Comparison of ENCODE assay signal across 8 cellular contexts in genomic region chr13:35818577-35819165, GRCh38.
DNase-seq lines count a peak whose midpoint lies in the region; ATAC-seq, FAIRE-seq and TF ChIP-seq lines count a peak whose summit lies in the region.

No MANE protein-coding gene starts in this region.

- H4K20me1 ChIP-seq in mammary epithelial cell (ENCODE audit: insufficient read depth, low read length), result no peaks in the 10 kb centered on the region

- H3K79me2 ChIP-seq in mammary epithelial cell (ENCODE audit: insufficient read depth, low read length), result no peaks in the 10 kb centered on the region

- H3K4me3 ChIP-seq in A549, result no peak overlapping the region
- no peak overlapping the region for H3K4me3 ChIP-seq in mammary epithelial cell (replicated peaks in 1 of 3; ENCODE audit: insufficient read depth in 1 of 3, low read depth in 2 of 3, low read length in 3 of 3)
- no peak overlapping the region for H3K4me3 ChIP-seq in lower lobe of right lung

- dilution Hi-C loops in mammary epithelial cell (cut with HindIII; ENCODE audit: low sequenced_read_pairs), result no loop called here

- H3K27ac ChIP-seq in A549 (no peak overlapping the region), mammary epithelial cell (ENCODE audit: insufficient read depth, low read depth, low read length) (no peak overlapping the region), lower lobe of right lung (no peak overlapping the region)

- TF ChIP-seq CTCF in A549 (IDR thresholded peaks at IDR 0.05) (peak; percentile 56; the same call in 2 of the 3 replicates), mammary epithelial cell (conservative IDR thresholded peaks at IDR 0.05 in 1 of 2, IDR thresholded peaks at IDR 0.05 in 1 of 2; ENCODE audit: extremely low read depth in 1 of 2, insufficient read depth in 1 of 2, low read depth in 1 of 2, low read length in 2 of 2) (peak; percentile 47 to 66), lower lobe of right lung (IDR thresholded peaks at IDR 0.05) (peak; percentile 52), omental fat pad (IDR thresholded peaks at IDR 0.05) (no peak)

- DNase-seq in A549 (ENCODE audit: low read depth in 1 of 2, low spot score in 1 of 2) (peak in 1 of 2 experiments; percentile 29), NCI-H345 (lab: John Stamatoyannopoulos, UW) (peak; percentile 3), mammary epithelial cell (peak; percentile 13), lower lobe of right lung (no peak), omental fat pad (ENCODE audit: low spot score) (no peak)

- intact Hi-C loops in mammary epithelial cell (cut with micrococcal nuclease) (loop anchor here (1.0 kb wide), 1 partner anchor 135 kb away; no protein-coding TSS in a partner anchor), lower lobe of right lung (cut with DNase I) (no loop called here)

- ATAC-seq in A549, result no peak
- peak; percentile 54 for ATAC-seq in GM18511 (IDR thresholded peaks at IDR 0.05; ENCODE audit: unreplicated experiment)
- peak; percentile 29 to 55 for ATAC-seq in lower lobe of right lung
- no peak for ATAC-seq in GM18861 (IDR thresholded peaks at IDR 0.05; ENCODE audit: unreplicated experiment)
- no peak for ATAC-seq in HG02588 (IDR thresholded peaks at IDR 0.05; ENCODE audit: unreplicated experiment)
- no peak for ATAC-seq in omental fat pad (ENCODE audit: low FRiP score)

- H3K4me1 ChIP-seq in A549 (no peaks in the 10 kb centered on the region), mammary epithelial cell (ENCODE audit: insufficient read depth, low read length) (no peaks in the 10 kb centered on the region), lower lobe of right lung (no peaks in the 10 kb centered on the region)

- in situ Hi-C loops in mammary epithelial cell (cut with MboI; ENCODE audit: low sequenced_read_pairs in 2 of 2), result no loop called here

- FAIRE-seq in A549 (lab: Jason Lieb, UNC), result no peak

- 31% methylated on average over 4 of the region's 4 CpGs for WGBS in A549 (ENCODE audit: missing lambda C conversion rate)
- 44% methylated on average over 3 of the region's 4 CpGs for WGBS in mammary epithelial cell (ENCODE audit: low coverage, missing lambda C conversion rate)

- POLR2A ChIA-PET in A549 (lab: Yijun Ruan, JAX), result interaction anchor here (0.6 kb wide), 1 partner anchor 382 kb away, joined by 3 read pairs; no protein-coding TSS in a partner anchor

- BruUV-seq in mammary epithelial cell (replicated peaks; lab: Mats Ljungman, UMichigan), result no TSS peak

- TF ChIP-seq EP300 in A549 (IDR thresholded peaks at IDR 0.05), result no peak

- CTCF ChIA-PET in A549 (lab: Yijun Ruan, JAX) (interaction anchor here (0.6 to 1.3 kb wide), 17 partner anchors 9 to 1292 kb away, joined by 3 to 9 read pairs (median 3); no protein-coding TSS in a partner anchor), mammary epithelial cell (lab: Charles Lee; ENCODE audit: low non-redundant PET) (interaction anchor here (0.6 to 1.0 kb wide), 4 partner anchors 29 to 140 kb away, joined by 3 to 8 read pairs (median 4); no protein-coding TSS in a partner anchor)

- H3K27me3 ChIP-seq in mammary epithelial cell (ENCODE audit: insufficient read depth, low read length) (no peaks in the 10 kb centered on the region), lower lobe of right lung (ENCODE audit: low read depth) (no peaks in the 10 kb centered on the region)

- no peak for TF ChIP-seq POLR2A in A549 (IDR thresholded peaks at IDR 0.05; ENCODE audit: low read length)

- no peaks in the 10 kb centered on the region for H3K36me3 ChIP-seq in mammary epithelial cell (ENCODE audit: insufficient read depth, low read length)
- no peaks in the 10 kb centered on the region for H3K36me3 ChIP-seq in lower lobe of right lung

- no peak overlapping the region for H2AFZ ChIP-seq in mammary epithelial cell (ENCODE audit: low read depth, low read length)

- H3K4me2 ChIP-seq in A549 (no peak overlapping the region), mammary epithelial cell (ENCODE audit: insufficient read depth, low read depth, low read length) (no peak overlapping the region)

- TF ChIP-seq RAD21 in A549 (conservative IDR thresholded peaks at IDR 0.05 in 1 of 2, IDR thresholded peaks at IDR 0.05 in 1 of 2), result peak; percentile 49 to 51

- no peak overlapping the region for H3K9ac ChIP-seq in mammary epithelial cell (ENCODE audit: insufficient read depth, low read length)

- no peaks in the 10 kb centered on the region for H3K9me3 ChIP-seq in A549
- H3K9me3 ChIP-seq in mammary epithelial cell (replicated peaks; ENCODE audit: insufficient read depth, low read length), result no peaks in the 10 kb centered on the region
- no peaks in the 10 kb centered on the region for H3K9me3 ChIP-seq in lower lobe of right lung

TF ChIP-seq in A549, 52 proteins besides CTCF, POLR2A, EP300 and RAD21:
- no peak for TF ChIP-seq JUN (IDR thresholded peaks at IDR 0.05)
- 0 out of 3 replicates have a peak, but pooled peaks have one; percentile 21 for TF ChIP-seq SMC3 (IDR thresholded peaks at IDR 0.05)

Comparison
In these comparisons a context has a peak if more than half of its experiments do, and no peak if none do; other contexts are left out.
1. ATAC-seq: peak in GM18511 (single experiment) and lower lobe of right lung (2 of 2); none in A549 (0 of 2), GM18861 (single experiment), HG02588 (single experiment) and omental fat pad (single experiment).
2. DNase-seq: peak in NCI-H345 (single experiment) and mammary epithelial cell (single experiment); none in lower lobe of right lung (single experiment) and omental fat pad (single experiment).
3. CTCF ChIP-seq: peak in A549 (single experiment), mammary epithelial cell (2 of 2) and lower lobe of right lung (single experiment); none in omental fat pad (0 of 3).